Comparison of ENCODE assay signal across 8 cellular contexts in the genomic region with DNA sequence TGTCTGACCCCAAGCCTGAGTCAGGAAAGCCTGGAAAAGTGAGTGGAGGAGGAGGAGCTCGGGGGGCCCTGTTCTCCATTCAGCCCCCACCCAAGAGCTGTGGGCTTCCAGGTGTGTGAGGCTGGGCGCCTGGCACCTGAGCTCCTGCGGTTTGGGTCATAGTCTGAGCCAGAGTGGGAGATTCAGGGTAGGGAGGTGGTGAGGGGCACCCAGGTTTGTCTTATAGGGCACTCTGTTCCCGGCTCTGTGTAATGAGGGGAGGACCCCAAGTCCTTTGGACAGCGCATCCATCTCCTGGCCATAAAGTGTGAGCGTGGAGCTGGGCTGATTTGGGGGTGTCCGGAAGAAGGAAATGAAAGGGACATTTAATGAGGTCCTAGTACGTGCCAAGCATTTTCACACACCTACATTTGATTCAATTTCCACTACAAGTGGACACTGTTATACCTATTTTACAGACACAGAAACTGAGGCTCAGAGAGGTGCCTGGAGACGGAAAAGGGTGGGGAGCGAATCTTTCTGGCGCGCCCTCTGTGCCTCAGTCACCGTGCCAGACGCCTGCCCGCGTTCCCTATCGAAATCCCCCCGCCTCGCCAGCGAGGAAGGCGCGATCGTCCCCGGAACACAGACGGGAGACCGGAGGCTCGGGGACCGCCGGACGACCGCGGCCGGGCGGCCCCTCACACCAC. TPM values are rescaled to one million over a fixed set of nuclear protein-coding genes. Genes with fewer than 3 reads are reported as not detected.
DNase-seq lines count a peak whose midpoint lies in the region; ATAC-seq and TF ChIP-seq lines count a peak whose summit lies in the region.

No MANE protein-coding gene starts in this region.

- H3K4me1 Mint-ChIP-seq in activated CD4-positive, alpha-beta T cell treated with anti-CD3 and anti-CD28 coated beads for 36 hours, result peaks cover 17% of the 10 kb centered on the region
- H3K4me1 Mint-ChIP-seq in activated naive CD8-positive, alpha-beta T cell treated with anti-CD3 and anti-CD28 coated beads, Interleukin-2, amount 50 U/mL, for 24 hours, result peaks cover 13% of the 10 kb centered on the region

- TF ChIP-seq CTCF in kidney epithelial cell (IDR thresholded peaks at IDR 0.05; ENCODE audit: insufficient read depth, low read length, poor library complexity, severe bottlenecking), result no peak

- intact Hi-C loops in activated CD4-positive, alpha-beta T cell treated with anti-CD3 and anti-CD28 coated beads for 36 hours (cut with DNase I, micrococcal nuclease), result loop anchor here (1.0 to 2.0 kb wide), 5 partner anchors 48 to 142 kb away; partner anchors contain the start of genes DNAL4 (in 1 of the 2), JOSD1 (in 1 of the 2) and SUN2 (in 1 of the 2)

- no peak overlapping the region for H3K27ac Mint-ChIP-seq in activated CD4-positive, alpha-beta T cell treated with anti-CD3 and anti-CD28 coated beads for 36 hours
- H3K27ac Mint-ChIP-seq in activated naive CD8-positive, alpha-beta T cell treated with anti-CD3 and anti-CD28 coated beads, Interleukin-2, amount 50 U/mL, for 24 hours, result no peak overlapping the region

- H3K9ac ChIP-seq in subcutaneous abdominal adipose tissue (ENCODE audit: low read length in 5 of 5), result peak overlapping the region in 1 of 5 donors; percentile 39

- peaks cover 18% of the 10 kb centered on the region for H3K27me3 Mint-ChIP-seq in activated CD4-positive, alpha-beta T cell treated with anti-CD3 and anti-CD28 coated beads for 36 hours
- peaks cover 40% of the 10 kb centered on the region for H3K27me3 Mint-ChIP-seq in activated naive CD8-positive, alpha-beta T cell treated with anti-CD3 and anti-CD28 coated beads, Interleukin-2, amount 50 U/mL, for 24 hours

- H3K27ac ChIP-seq in subcutaneous abdominal adipose tissue (ENCODE audit: low read depth, low read length), result no peak overlapping the region

- no peak for ATAC-seq in activated CD4-positive, alpha-beta T cell treated with anti-CD3 and anti-CD28 coated beads for 36 hours
- ATAC-seq in activated naive CD8-positive, alpha-beta T cell treated with anti-CD3 and anti-CD28 coated beads, Interleukin-2, amount 50 U/mL, for 24 hours, result no peak

- H3K4me3 ChIP-seq in kidney epithelial cell (ENCODE audit: low read depth, low read length), result peak overlapping the region; percentile 20
- H3K4me3 ChIP-seq in subcutaneous abdominal adipose tissue (ENCODE audit: low read depth in 1 of 5, low read length in 5 of 5), result peak overlapping the region in 4 of 5 donors; percentile 11 to 66 (median 56)

- no peaks in the 10 kb centered on the region for H3K9me3 ChIP-seq in subcutaneous abdominal adipose tissue (ENCODE audit: control insufficient read depth in 5 of 5, low read length in 5 of 5)

- H3K36me3 ChIP-seq in kidney epithelial cell (ENCODE audit: control insufficient read depth, insufficient read depth, low read length) (no peaks in the 10 kb centered on the region), subcutaneous abdominal adipose tissue (ENCODE audit: control insufficient read depth in 5 of 5, insufficient read depth in 5 of 5, low read length in 5 of 5) (no peaks in the 10 kb centered on the region)

- no peak for DNase-seq in activated CD4-positive, alpha-beta T cell treated with anti-CD3 and anti-CD28 coated beads for 36 hours
- no peak for DNase-seq in activated CD4-positive, alpha-beta T cell treated with anti-CD3 and anti-CD28 coated beads, Interleukin-2, amount 50 U/mL, for 48 hours
- no peak for DNase-seq in activated naive CD8-positive, alpha-beta T cell treated with anti-CD3 and anti-CD28 coated beads, Interleukin-2, amount 50 U/mL, for 24 hours
- DNase-seq in kidney epithelial cell (ENCODE audit: low read depth) (no peak), hepatic stellate cell (ENCODE audit: low spot score) (no peak), ecto neural progenitor cell (ENCODE audit: low spot score) (no peak), NCI-H1436 treated with DMSO at 0.1 percent for 48 hours (lab: John Stamatoyannopoulos, UW) (no peak)

- POLR2A ChIA-PET in activated CD4-positive, alpha-beta T cell treated with anti-CD3 and anti-CD28 coated beads for 36 hours (lab: Charles Lee), result interaction anchor here (0.9 kb wide), 1 partner anchor 473 kb away, joined by 3 read pairs; no protein-coding TSS in a partner anchor

- H3K9me3 Mint-ChIP-seq in activated CD4-positive, alpha-beta T cell treated with anti-CD3 and anti-CD28 coated beads for 36 hours (ENCODE audit: low read depth), result no peaks in the 10 kb centered on the region
- H3K9me3 Mint-ChIP-seq in activated naive CD8-positive, alpha-beta T cell treated with anti-CD3 and anti-CD28 coated beads, Interleukin-2, amount 50 U/mL, for 24 hours, result no peaks in the 10 kb centered on the region

- peak overlapping the region; percentile 68 for H3K4me3 Mint-ChIP-seq in activated CD4-positive, alpha-beta T cell treated with anti-CD3 and anti-CD28 coated beads for 36 hours
- H3K4me3 Mint-ChIP-seq in activated naive CD8-positive, alpha-beta T cell treated with anti-CD3 and anti-CD28 coated beads, Interleukin-2, amount 50 U/mL, for 24 hours, result peak overlapping the region; percentile 72

- no peaks in the 10 kb centered on the region for H3K36me3 Mint-ChIP-seq in activated CD4-positive, alpha-beta T cell treated with anti-CD3 and anti-CD28 coated beads for 36 hours (ENCODE audit: low read depth)
- H3K36me3 Mint-ChIP-seq in activated naive CD8-positive, alpha-beta T cell treated with anti-CD3 and anti-CD28 coated beads, Interleukin-2, amount 50 U/mL, for 24 hours (ENCODE audit: low read depth), result no peaks in the 10 kb centered on the region

- peaks cover 0 to 16% (median 11%) of the 10 kb centered on the region in 5 donors for H3K4me1 ChIP-seq in subcutaneous abdominal adipose tissue (ENCODE audit: control insufficient read depth in 5 of 5, insufficient read depth in 5 of 5, low read length in 5 of 5)

- CTCF ChIA-PET in activated CD4-positive, alpha-beta T cell treated with anti-CD3 and anti-CD28 coated beads for 36 hours (lab: Charles Lee), result interaction anchor here (0.6 to 2.2 kb wide), 8 partner anchors 10 to 160 kb away, joined by 3 to 18 read pairs (median 5); no protein-coding TSS in a partner anchor

- peaks cover 35% of the 10 kb centered on the region for H3K27me3 ChIP-seq in kidney epithelial cell (ENCODE audit: control insufficient read depth, insufficient read depth, low read length)
- H3K27me3 ChIP-seq in subcutaneous abdominal adipose tissue (ENCODE audit: control insufficient read depth in 5 of 5, insufficient read depth in 4 of 5, low read length in 5 of 5), result peaks cover 5 to 42% (median 28%) of the 10 kb centered on the region in 5 donors

RNA-seq across cellular contexts. Expression of gene NPTXR, which starts 1.2 kb away (rescaled TPM):
- 1 to 10 TPM; 1.3 to 1.4 TPM for total RNA-seq in activated CD4-positive, alpha-beta T cell treated with anti-CD3 and anti-CD28 coated beads for 36 hours
- total RNA-seq in kidney epithelial cell, result 2.4 and 5.4 TPM in 2 replicates

RNA-seq across cellular contexts. Expression of gene CBX6, which starts 29.4 kb away (rescaled TPM):
- 100 to 1,000 TPM in 1 of 2 experiments, 10 to 100 TPM in 1; 96.1 to 112 TPM for total RNA-seq in activated CD4-positive, alpha-beta T cell treated with anti-CD3 and anti-CD28 coated beads for 36 hours
- 54.5 and 60.3 TPM in 2 replicates for total RNA-seq in kidney epithelial cell

RNA-seq across cellular contexts. Expression of gene DNAL4, which starts 48.7 kb away (rescaled TPM):
- total RNA-seq in activated CD4-positive, alpha-beta T cell treated with anti-CD3 and anti-CD28 coated beads for 36 hours, result 1 to 10 TPM; 7.4 to 8.0 TPM
- 30.3 and 46.9 TPM in 2 replicates for total RNA-seq in kidney epithelial cell
